Comparison of ENCODE assay signal across 23 cellular contexts in the genomic region with DNA sequence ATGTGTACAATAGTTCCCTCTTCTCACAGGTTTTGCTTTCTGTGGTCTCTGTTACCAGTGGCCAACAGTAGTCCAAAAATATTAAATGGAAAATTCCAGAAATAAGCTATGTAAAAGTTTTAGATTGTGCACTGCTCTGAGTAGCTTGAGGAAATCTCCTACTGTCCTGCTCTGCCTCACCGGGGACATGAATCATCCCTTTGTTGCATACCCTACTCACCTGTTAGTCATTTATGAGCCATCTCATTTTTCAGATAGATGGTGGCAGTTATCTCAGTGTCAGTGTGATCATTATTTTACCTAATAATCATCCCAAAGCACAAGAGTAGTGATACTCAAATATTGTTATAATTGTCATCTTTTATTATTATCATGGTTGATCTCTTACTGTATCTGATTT.
DNase-seq lines count a peak whose midpoint lies in the region; ATAC-seq lines count a peak whose summit lies in the region.
"Had no signal": no experiment of that assay in that cellular context is flagged by ENCODE, and none has a peak within 500 bp of the region (broad histone marks: within the 10 kb centered on the region; RNA-seq: fewer than 3 reads in every experiment).

No MANE protein-coding gene starts in this region.

- H3K27ac Mint-ChIP-seq in stimulated activated effector memory CD8-positive, alpha-beta T cell treated with anti-CD3 and anti-CD28 coated beads, Interleukin-12 subunit alpha, Interleukin-12 subunit beta, amount 100 ng/mL, for 72 hours: no peak overlapping the region
- H3K27ac Mint-ChIP-seq: activated B cell treated with CpG ODN at 0.5 μM for 24 hours; activated CD4-positive, alpha-beta T cell treated with anti-CD3 and anti-CD28 coated beads, Interleukin-2, amount 10 ng/mL, durations not matched to agents 7 days and 5 days; activated naive CD8-positive, alpha-beta T cell treated with anti-CD3 and anti-CD28 coated beads, Interleukin-2, amount 10 ng/mL, durations not matched to agents 7 days and 5 days; activated T-cell treated with anti-CD3 and anti-CD28 coated beads, Interleukin-2, amount 50 U/mL, for 24 hours; neural progenitor cell; stimulated activated naive CD8-positive, alpha-beta T cell treated with anti-CD3 and anti-CD28 coated beads, Interleukin-15, Interleukin-2, amounts not matched to agents 100 ng/mL and 50 ng/mL, for 24 hours had no signal

- H3K4me1 Mint-ChIP-seq in stimulated activated effector memory CD8-positive, alpha-beta T cell treated with anti-CD3 and anti-CD28 coated beads, Interleukin-12 subunit alpha, Interleukin-12 subunit beta, amount 100 ng/mL, for 72 hours: no peaks in the 10 kb centered on the region
- H3K4me1 Mint-ChIP-seq: activated B cell treated with CpG ODN at 0.5 μM for 24 hours; activated CD4-positive, alpha-beta T cell treated with anti-CD3 and anti-CD28 coated beads, Interleukin-2, amount 10 ng/mL, durations not matched to agents 7 days and 5 days; activated naive CD8-positive, alpha-beta T cell treated with anti-CD3 and anti-CD28 coated beads, Interleukin-2, amount 10 ng/mL, durations not matched to agents 7 days and 5 days; neural progenitor cell had no signal

- no peaks in the 10 kb centered on the region for H3K36me3 Mint-ChIP-seq in stimulated activated effector memory CD8-positive, alpha-beta T cell treated with anti-CD3 and anti-CD28 coated beads, Interleukin-12 subunit alpha, Interleukin-12 subunit beta, amount 100 ng/mL, for 72 hours
- H3K36me3 Mint-ChIP-seq: activated naive CD8-positive, alpha-beta T cell treated with anti-CD3 and anti-CD28 coated beads, Interleukin-2, amount 10 ng/mL, durations not matched to agents 7 days and 5 days; neural progenitor cell had no signal

- peak; percentile 12 for DNase-seq in Daoy (ENCODE audit: low read depth)
- DNase-seq in HS-5 (ENCODE audit: low read depth): peak; percentile 2
- DNase-seq in RKO (ENCODE audit: low spot score): peak; percentile 76
- DNase-seq in glomerular visceral epithelial cell (ENCODE audit: extremely low spot score): peak; percentile 6
- DNase-seq in stimulated activated effector memory CD8-positive, alpha-beta T cell treated with anti-CD3 and anti-CD28 coated beads, Interleukin-12 subunit alpha, Interleukin-12 subunit beta, amount 100 ng/mL, for 72 hours (ENCODE audit: low spot score in 2 of 2): no peak
- DNase-seq: activated B cell treated with CpG ODN at 0.5 μM for 24 hours; activated CD4-positive, alpha-beta T cell treated with anti-CD3 and anti-CD28 coated beads, Interleukin-2, amount 10 ng/mL, durations not matched to agents 7 days and 5 days; activated gamma-delta T cell; activated naive CD8-positive, alpha-beta T cell treated with anti-CD3 and anti-CD28 coated beads, Interleukin-2, amount 10 ng/mL, durations not matched to agents 7 days and 5 days; activated T-cell treated with anti-CD3 and anti-CD28 coated beads, Interleukin-2, amount 50 U/mL, for 24 hours; aorta; C1 segment of cervical spinal cord; DND-41; effector CD4-positive, alpha-beta T cell; head of caudate nucleus; NCI-H187 treated with DMSO at 0.1 percent for 48 hours; retina; testis had no signal

- H3K9me3 Mint-ChIP-seq in stimulated activated effector memory CD8-positive, alpha-beta T cell treated with anti-CD3 and anti-CD28 coated beads, Interleukin-12 subunit alpha, Interleukin-12 subunit beta, amount 100 ng/mL, for 72 hours: peaks cover 9% of the 10 kb centered on the region
- H3K9me3 Mint-ChIP-seq: neural progenitor cell had no signal

- ATAC-seq in GM21723 (IDR thresholded peaks at IDR 0.05; ENCODE audit: unreplicated experiment): no peak
- ATAC-seq in stimulated activated effector memory CD8-positive, alpha-beta T cell treated with anti-CD3 and anti-CD28 coated beads, Interleukin-12 subunit alpha, Interleukin-12 subunit beta, amount 100 ng/mL, for 72 hours: no peak
- no peak for ATAC-seq in HG03135 (IDR thresholded peaks at IDR 0.05; ENCODE audit: unreplicated experiment)
- no peak for ATAC-seq in GM21360 (IDR thresholded peaks at IDR 0.05; ENCODE audit: unreplicated experiment)

- H3K4me3 Mint-ChIP-seq in stimulated activated effector memory CD8-positive, alpha-beta T cell treated with anti-CD3 and anti-CD28 coated beads, Interleukin-12 subunit alpha, Interleukin-12 subunit beta, amount 100 ng/mL, for 72 hours: no peak overlapping the region
- H3K4me3 Mint-ChIP-seq: activated B cell treated with CpG ODN at 0.5 μM for 24 hours; activated CD4-positive, alpha-beta T cell treated with anti-CD3 and anti-CD28 coated beads, Interleukin-2, amount 10 ng/mL, durations not matched to agents 7 days and 5 days; activated naive CD8-positive, alpha-beta T cell treated with anti-CD3 and anti-CD28 coated beads, Interleukin-2, amount 10 ng/mL, durations not matched to agents 7 days and 5 days; activated T-cell treated with anti-CD3 and anti-CD28 coated beads, Interleukin-2, amount 50 U/mL, for 24 hours; neural progenitor cell; stimulated activated naive CD8-positive, alpha-beta T cell treated with anti-CD3 and anti-CD28 coated beads, Interleukin-15, Interleukin-2, amounts not matched to agents 100 ng/mL and 50 ng/mL, for 24 hours had no signal

Comparison
In these comparisons a context has a peak if more than half of its experiments do, and no peak if none do; other contexts are left out.
1. DNase-seq: peak in Daoy (single experiment), HS-5 (single experiment), RKO (single experiment) and glomerular visceral epithelial cell (single experiment); none in stimulated activated effector memory CD8-positive, alpha-beta T cell treated with anti-CD3 and anti-CD28 coated beads, Interleukin-12 subunit alpha, Interleukin-12 subunit beta, amount 100 ng/mL, for 72 hours (0 of 2).